9 cellular contexts compared by ENCODE assay signal in genomic region chr12:120971299-120972180, GRCh38. TPM values are rescaled to one million over a fixed set of nuclear protein-coding genes. Genes with fewer than 3 reads are reported as not detected.
DNase-seq lines count a peak whose midpoint lies in the region; ATAC-seq and TF ChIP-seq lines count a peak whose summit lies in the region.
"Had no signal": no experiment of that assay in that cellular context is flagged by ENCODE, and none has a peak within 500 bp of the region (broad histone marks: within the 10 kb centered on the region; RNA-seq: fewer than 3 reads in every experiment).

No MANE protein-coding gene starts in this region.

- no peaks in the 10 kb centered on the region for H3K79me2 ChIP-seq in neural progenitor cell (ENCODE audit: low read depth)

- no peaks in the 10 kb centered on the region for H3K36me3 ChIP-seq in neural progenitor cell

- peaks cover 1% of the 10 kb centered on the region for H3K27me3 Mint-ChIP-seq in activated CD4-positive, alpha-beta memory T cell treated with anti-CD3 and anti-CD28 coated beads, Interleukin-2, amount 10 ng/mL, durations not matched to agents 7 days and 5 days
- H3K27me3 Mint-ChIP-seq in neural progenitor cell (ENCODE audit: insufficient read depth, low read depth) = peaks cover 11% of the 10 kb centered on the region

- no peak overlapping the region for H3K9ac ChIP-seq in neural progenitor cell

- DNase-seq in D341Med (ENCODE audit: low spot score) = peak; percentile 75
- DNase-seq in HEK293T (ENCODE audit: extremely low spot score) = peak; percentile 72
- peak; percentile 45 for DNase-seq in NCI-H526 treated with DMSO at 0.1 percent for 48 hours (lab: John Stamatoyannopoulos, UW)
- DNase-seq in activated CD4-positive, alpha-beta memory T cell treated with anti-CD3 and anti-CD28 coated beads, Interleukin-2, amount 10 ng/mL, durations not matched to agents 7 days and 5 days = peak; percentile 28
- DNase-seq in fibroblast of pulmonary artery (ENCODE audit: low read depth) = peak; percentile 79
- peak; percentile 62 for DNase-seq in neural progenitor cell (ENCODE audit: low spot score)

- TF ChIP-seq CTCF in fibroblast of pulmonary artery (IDR thresholded peaks at IDR 0.05; ENCODE audit: low read length, missing control alignments) = peak; percentile 82
- TF ChIP-seq CTCF in neural progenitor cell (IDR thresholded peaks at IDR 0.05) = peak; percentile 82

- no peak overlapping the region for H3K4me3 Mint-ChIP-seq in activated CD4-positive, alpha-beta memory T cell treated with anti-CD3 and anti-CD28 coated beads, Interleukin-2, amount 10 ng/mL, durations not matched to agents 7 days and 5 days
- no peak overlapping the region for H3K4me3 Mint-ChIP-seq in neural progenitor cell

- CTCF ChIA-PET in HEK293T (lab: Yijun Ruan, JAX) = interaction anchor here (0.6 to 1.8 kb wide), 15 partner anchors 9 to 444 kb away, joined by 3 to 5 read pairs (median 4); partner anchors contain the start of gene POP5
- CTCF ChIA-PET in activated CD4-positive, alpha-beta memory T cell treated with anti-CD3 and anti-CD28 coated beads, Interleukin-2, amount 10 ng/mL, durations not matched to agents 7 days and 5 days (lab: Charles Lee) = interaction anchor here (0.5 to 4.5 kb wide), 51 partner anchors 9 to 1002 kb away, joined by 3 to 61 read pairs (median 4); partner anchors contain the start of genes MLEC and POP5

- H4K20me1 ChIP-seq in neural progenitor cell (ENCODE audit: low read depth) = no peaks in the 10 kb centered on the region

- H3K36me3 Mint-ChIP-seq in activated CD4-positive, alpha-beta memory T cell treated with anti-CD3 and anti-CD28 coated beads, Interleukin-2, amount 10 ng/mL, durations not matched to agents 7 days and 5 days (ENCODE audit: low read depth) = no peaks in the 10 kb centered on the region
- no peaks in the 10 kb centered on the region for H3K36me3 Mint-ChIP-seq in neural progenitor cell

- no peak overlapping the region for H3K27ac ChIP-seq in neural progenitor cell

- peaks cover 9% of the 10 kb centered on the region for H3F3A ChIP-seq in neural progenitor cell (ENCODE audit: low read depth)

- H3K4me1 ChIP-seq in neural progenitor cell = no peaks in the 10 kb centered on the region

- no peak overlapping the region for H3K4me3 ChIP-seq in fibroblast of pulmonary artery (replicated peaks; ENCODE audit: low read depth, low read length)
- H3K4me3 ChIP-seq in neural progenitor cell = no peak overlapping the region

- H3K9me3 Mint-ChIP-seq in activated CD4-positive, alpha-beta memory T cell treated with anti-CD3 and anti-CD28 coated beads, Interleukin-2, amount 10 ng/mL, durations not matched to agents 7 days and 5 days = no peaks in the 10 kb centered on the region
- no peaks in the 10 kb centered on the region for H3K9me3 Mint-ChIP-seq in neural progenitor cell

- H3K27ac Mint-ChIP-seq in activated CD4-positive, alpha-beta memory T cell treated with anti-CD3 and anti-CD28 coated beads, Interleukin-2, amount 10 ng/mL, durations not matched to agents 7 days and 5 days = no peak overlapping the region
- peak overlapping the region; percentile 75 for H3K27ac Mint-ChIP-seq in neural progenitor cell

- no peaks in the 10 kb centered on the region for H3K9me3 ChIP-seq in neural progenitor cell (ENCODE audit: low read depth)

- H3K4me1 Mint-ChIP-seq in activated CD4-positive, alpha-beta memory T cell treated with anti-CD3 and anti-CD28 coated beads, Interleukin-2, amount 10 ng/mL, durations not matched to agents 7 days and 5 days = peaks cover 7% of the 10 kb centered on the region
- H3K4me1 Mint-ChIP-seq in neural progenitor cell = peaks cover 33% of the 10 kb centered on the region

- ATAC-seq in HG03520 (IDR thresholded peaks at IDR 0.05; ENCODE audit: unreplicated experiment) (no peak), GM21723 (IDR thresholded peaks at IDR 0.05; ENCODE audit: unreplicated experiment) (no peak)

- no peak overlapping the region for H2AFZ ChIP-seq in neural progenitor cell (replicated peaks)

- no peaks in the 10 kb centered on the region for H3K27me3 ChIP-seq in neural progenitor cell

- H3K4me2 ChIP-seq in neural progenitor cell = no peak overlapping the region

- POLR2A ChIA-PET in HEK293T (lab: Yijun Ruan, JAX) = interaction anchor here (0.9 kb wide), 1 partner anchor 390 kb away, joined by 3 read pairs; the partner anchor contains the start of gene POP5
- POLR2A ChIA-PET in activated CD4-positive, alpha-beta memory T cell treated with anti-CD3 and anti-CD28 coated beads, Interleukin-2, amount 10 ng/mL, durations not matched to agents 7 days and 5 days (lab: Charles Lee) = interaction anchor here (0.5 to 1.2 kb wide), 10 partner anchors 10 to 390 kb away, joined by 3 to 5 read pairs (median 3); partner anchors contain the start of gene POP5

TF ChIP-seq in HEK293T, 16 proteins besides CTCF, POLR2A, EP300 and RAD21:
- TF ChIP-seq FOXM1 (IDR thresholded peaks at IDR 0.05; ENCODE audit: borderline replicate concordance) (no peak), FOXA1 (IDR thresholded peaks at IDR 0.05) (no peak)

RNA-seq across cellular contexts. Expression of gene HNF1A, which starts 6.8 kb away (rescaled TPM):
- not detected for total RNA-seq in activated CD4-positive, alpha-beta memory T cell treated with anti-CD3 and anti-CD28 coated beads, Interleukin-2, amount 10 ng/mL, durations not matched to agents 7 days and 5 days
- not detected in 2 replicates for total RNA-seq in neural progenitor cell (ENCODE audit: low replicate concordance)
- total RNA-seq: T-helper 2 cell treated with Interferon-gamma antibody and Interleukin-4, amounts not matched to agents 100 ng/mL and 5 ng/mL, for 36 hours had no signal

RNA-seq across cellular contexts. Expression of gene C12orf43, which starts 44.7 kb away (rescaled TPM):
- total RNA-seq in activated CD4-positive, alpha-beta memory T cell treated with anti-CD3 and anti-CD28 coated beads, Interleukin-2, amount 10 ng/mL, durations not matched to agents 7 days and 5 days = 10 to 100 TPM; 11.5 to 12.3 TPM
- 12.8 and 18.8 TPM in 2 replicates for total RNA-seq in neural progenitor cell (ENCODE audit: low replicate concordance)

Comparison
In these comparisons a context has a peak if more than half of its experiments do, and no peak if none do; other contexts are left out.
1. DNase-seq: peak in every context shown above with its lines; median percentile 79 in fibroblast of pulmonary artery; 75 in D341Med; 72 in HEK293T; 62 in neural progenitor cell; 45 in NCI-H526 treated with DMSO at 0.1 percent for 48 hours; 28 in activated CD4-positive, alpha-beta memory T cell treated with anti-CD3 and anti-CD28 coated beads, Interleukin-2, amount 10 ng/mL, durations not matched to agents 7 days and 5 days.